ENCODE assay signal across 22 cellular contexts in genomic region chr1:216518844-216519627, GRCh38.
"Had no signal": no experiment of that assay in that cellular context is flagged by ENCODE, and none has a peak within 500 bp of the region (broad histone marks: within the 10 kb centered on the region; RNA-seq: fewer than 3 reads in every experiment).

No MANE protein-coding gene starts in this region.

- H3K9me3 ChIP-seq: neutrophil, pancreas, upper lobe of right lung had no signal

- DNase-seq: activated CD4-positive, alpha-beta T cell treated with anti-CD3 and anti-CD28 coated beads for 1 hour; activated CD4-positive, alpha-beta T cell treated with anti-CD3 and anti-CD28 coated beads, Interleukin-2, amount 50 U/mL, for 4 hours; activated naive CD4-positive, alpha-beta T cell; activated naive CD8-positive, alpha-beta T cell treated with anti-CD3 and anti-CD28 coated beads for 36 hours; activated T-cell treated with anti-CD3 and anti-CD28 coated beads for 4 hours; amniotic stem cell; effector memory CD8-positive, alpha-beta T cell; foreskin melanocyte; glutamatergic neuron; kidney; pancreas; stimulated activated CD8-positive, alpha-beta memory T cell treated with anti-CD3 and anti-CD28 coated beads, Interleukin-4, amount 100 ng/mL, for 48 hours; stimulated activated naive CD4-positive, alpha-beta T cell; upper lobe of right lung; WERI-Rb-1 had no signal

- H3K4me1 ChIP-seq: pancreas, upper lobe of right lung had no signal

- ATAC-seq: activated T-helper 17 cell treated with anti-CD3 and anti-CD28 coated beads, Interleukin-2, amount 50 U/mL, for 72 hours; effector memory CD8-positive, alpha-beta T cell; left lobe of liver; natural killer cell treated with Interleukin-12 subunit alpha and Interleukin-12 subunit beta and Interleukin-15 and Interleukin-18, amount 100 ng/mL, for 72 hours; sciatic nerve; upper lobe of right lung had no signal

- FAIRE-seq: kidney, pancreas had no signal

- H3K27ac ChIP-seq: cardiac muscle cell, neutrophil, pancreas, upper lobe of right lung, WERI-Rb-1 had no signal

- H3K36me3 ChIP-seq: cardiac muscle cell, neutrophil, pancreas, upper lobe of right lung had no signal

- H3K4me3 ChIP-seq: cardiac muscle cell, lung, pancreas, upper lobe of right lung had no signal

- H3K27me3 ChIP-seq: cardiac muscle cell, neutrophil, pancreas, upper lobe of right lung had no signal
